15 cellular contexts compared by ENCODE assay signal in genomic region chr14:30243805-30244204, GRCh38.
DNase-seq lines count a peak whose midpoint lies in the region; FAIRE-seq and TF ChIP-seq lines count a peak whose summit lies in the region.
"Had no signal": no experiment of that assay in that cellular context is flagged by ENCODE, and none has a peak within 500 bp of the region (broad histone marks: within the 10 kb centered on the region; RNA-seq: fewer than 3 reads in every experiment).

No MANE protein-coding gene starts in this region.

- H3K4me3 ChIP-seq in AG10803 (ENCODE audit: low read length) (no peak overlapping the region), choroid plexus epithelial cell (ENCODE audit: low read depth, low read length) (no peak overlapping the region), keratinocyte (ENCODE audit: control insufficient read depth in 2 of 3, extremely low read depth in 1 of 3, insufficient read depth in 2 of 3, low read depth in 1 of 3, low read length in 3 of 3) (no peak overlapping the region), lower leg skin (ENCODE audit: low read depth, poor library complexity, severe bottlenecking) (no peak overlapping the region)
- H3K4me3 ChIP-seq: BLaER1 treated with 17β-estradiol and CSF1 and Interleukin-3, amounts not matched to agents 10 nM and 100 nM; heart right ventricle had no signal

- TF ChIP-seq POLR2A in lower leg skin (IDR thresholded peaks at IDR 0.05), result no peak

- intact Hi-C loops in lower leg skin (cut with DNase I; ENCODE audit: low total_unique reads), result no loop called here

- H3K4me1 ChIP-seq in keratinocyte (ENCODE audit: control insufficient read depth, extremely low read depth, insufficient read depth, low read length), result peaks cover 11% of the 10 kb centered on the region
- H3K4me1 ChIP-seq: BLaER1 treated with 17β-estradiol and CSF1 and Interleukin-3, amounts not matched to agents 10 nM and 100 nM; heart right ventricle had no signal

- no peak overlapping the region for H3K9ac ChIP-seq in keratinocyte (ENCODE audit: control insufficient read depth, extremely low read depth, insufficient read depth, low read length)
- H3K9ac ChIP-seq: BLaER1 treated with 17β-estradiol and CSF1 and Interleukin-3, amounts not matched to agents 10 nM and 100 nM had no signal

- DNase-seq in AG10803 (ENCODE audit: low read depth), result peak; percentile 61
- DNase-seq in LHCN-M2 (ENCODE audit: low read depth), result peak; percentile 75
- DNase-seq in choroid plexus epithelial cell (ENCODE audit: low read depth), result peak; percentile 82
- DNase-seq in keratinocyte (ENCODE audit: low read depth, low spot score), result no peak
- DNase-seq in ecto neural progenitor cell (ENCODE audit: low spot score), result no peak
- no peak for DNase-seq in NOMO-1 (lab: John Stamatoyannopoulos, UW; ENCODE audit: unreplicated experiment in 2 of 2)
- no peak for DNase-seq in anterior cingulate cortex (lab: John Stamatoyannopoulos, UW)
- DNase-seq in lower leg skin (ENCODE audit: low spot score in 2 of 2), result no peak
- DNase-seq: activated CD8-positive, alpha-beta T cell treated with anti-CD3 and anti-CD28 coated beads, Interleukin-2, amount 10 ng/mL, durations not matched to agents 7 days and 5 days; effector memory CD4-positive, alpha-beta T cell; H9; heart right ventricle; NCI-H510A treated with DMSO at 0.1 percent for 48 hours; stimulated activated naive B cell treated with anti-CD40 and anti-IgM and Interleukin-4, amounts not matched to agents 10 μg/mL and 1 μg/mL and 100 μg/mL, for 72 hours had no signal

- H4K20me1 ChIP-seq in keratinocyte (ENCODE audit: control insufficient read depth, extremely low read depth, insufficient read depth, low read length), result no peaks in the 10 kb centered on the region
- H4K20me1 ChIP-seq: BLaER1 treated with 17β-estradiol and CSF1 and Interleukin-3, amounts not matched to agents 10 nM and 100 nM had no signal

- no peaks in the 10 kb centered on the region for H3K36me3 ChIP-seq in keratinocyte (ENCODE audit: control insufficient read depth in 2 of 2, extremely low read depth in 1 of 2, insufficient read depth in 2 of 2, low read length in 2 of 2)
- H3K36me3 ChIP-seq: BLaER1 treated with 17β-estradiol and CSF1 and Interleukin-3, amounts not matched to agents 10 nM and 100 nM; heart right ventricle had no signal

- TF ChIP-seq CTCF in AG10803 (conservative IDR thresholded peaks at IDR 0.05; ENCODE audit: low read length) (no peak), choroid plexus epithelial cell (conservative IDR thresholded peaks at IDR 0.05; ENCODE audit: low read depth, low read length) (no peak), keratinocyte (optimal IDR thresholded peaks at IDR 0.05 in 1 of 3, IDR thresholded peaks at IDR 0.05 in 1 of 3, conservative IDR thresholded peaks at IDR 0.05 in 1 of 3; ENCODE audit: extremely low read depth in 1 of 3, insufficient read depth in 2 of 3, low read length in 3 of 3) (no peak), lower leg skin (IDR thresholded peaks at IDR 0.05) (no peak)

- 0% methylated on average over 1 of the region's 1 CpG for WGBS in lower leg skin, 2 donors

- H3K9me1 ChIP-seq in keratinocyte (ENCODE audit: control insufficient read depth, extremely low read depth, insufficient read depth, low read length), result no peaks in the 10 kb centered on the region

- no peaks in the 10 kb centered on the region for H3K79me2 ChIP-seq in keratinocyte (ENCODE audit: control insufficient read depth, insufficient read depth, low read length)

- FAIRE-seq in keratinocyte (lab: Jason Lieb, UNC), result peak; percentile 56

- no peaks in the 10 kb centered on the region for H3K9me3 ChIP-seq in keratinocyte (ENCODE audit: control insufficient read depth, low read depth, low read length)
- H3K9me3 ChIP-seq: BLaER1 treated with 17β-estradiol and CSF1 and Interleukin-3, amounts not matched to agents 10 nM and 100 nM; heart right ventricle had no signal

- H3K27ac ChIP-seq in keratinocyte (ENCODE audit: control insufficient read depth, insufficient read depth, low read length), result peak overlapping the region; percentile 60
- H3K27ac ChIP-seq: BLaER1 treated with 17β-estradiol and CSF1 and Interleukin-3, amounts not matched to agents 10 nM and 100 nM; heart right ventricle had no signal

- H3K4me2 ChIP-seq in keratinocyte (ENCODE audit: control insufficient read depth, extremely low read depth, insufficient read depth, low read depth, low read length), result no peak overlapping the region
- H3K4me2 ChIP-seq: BLaER1 treated with 17β-estradiol and CSF1 and Interleukin-3, amounts not matched to agents 10 nM and 100 nM had no signal

- H3K27me3 ChIP-seq in keratinocyte (ENCODE audit: control insufficient read depth, extremely low read depth, insufficient read depth, low read length), result no peaks in the 10 kb centered on the region
- H3K27me3 ChIP-seq: BLaER1 treated with 17β-estradiol and CSF1 and Interleukin-3, amounts not matched to agents 10 nM and 100 nM had no signal

- dilution Hi-C loops in keratinocyte (cut with MboI; ENCODE audit: extremely low pct_ligation_motif_present, low sequenced_read_pairs), result no loop called here

- no peak overlapping the region for H2AFZ ChIP-seq in keratinocyte (ENCODE audit: control insufficient read depth, low read length)

Comparison
In these comparisons a context has a peak if more than half of its experiments do, and no peak if none do; other contexts are left out.
1. DNase-seq: peak in AG10803 (single experiment), LHCN-M2 (single experiment) and choroid plexus epithelial cell (single experiment); none in keratinocyte (single experiment), ecto neural progenitor cell (single experiment), NOMO-1 (0 of 2), anterior cingulate cortex (0 of 58) and lower leg skin (0 of 2).